In genomic region chr1:153659656-153660055, GRCh38 we compare ENCODE assay signal across 8 cellular contexts. TPM values are rescaled to one million over a fixed set of nuclear protein-coding genes. Genes with fewer than 3 reads are reported as not detected.
A peak's percentile ranks its signal among the peaks of the same experiment; 100 is the strongest.
DNase-seq lines count a peak whose midpoint lies in the region; ATAC-seq and TF ChIP-seq lines count a peak whose summit lies in the region.

No MANE protein-coding gene starts in this region.

- H3K27me3 ChIP-seq in A673 (replicated peaks; ENCODE audit: insufficient read depth, low read depth, low read length, poor library complexity): no peaks in the 10 kb centered on the region
- H3K27me3 ChIP-seq in HL-60 (ENCODE audit: insufficient read depth, poor library complexity, severe bottlenecking): no peaks in the 10 kb centered on the region
- H3K27me3 ChIP-seq in mucosa of rectum (ENCODE audit: control insufficient read depth in 2 of 2, insufficient read depth in 2 of 2, low read length in 2 of 2): no peaks in the 10 kb centered on the region

- intact Hi-C loops in A673 (cut with micrococcal nuclease; ENCODE audit: unreplicated experiment): no loop called here

- peak overlapping the region; percentile 94 to 98 (median 97) for H3K4me3 Mint-ChIP-seq in brain

- peak overlapping the region; percentile 93 to 98 (median 96) for H3K27ac Mint-ChIP-seq in brain

- H3K27ac ChIP-seq in A673 (ENCODE audit: low read depth, low read length, poor library complexity, severe bottlenecking) (peak overlapping the region; percentile 79), HL-60 (replicated peaks) (no peak overlapping the region), mucosa of rectum (ENCODE audit: low read depth in 2 of 2, low read length in 2 of 2) (no peak overlapping the region)

- H3K27me3 Mint-ChIP-seq in brain: peaks cover 5% of the 10 kb centered on the region

- peak overlapping the region; percentile 67 for H3K4me3 ChIP-seq in A673 (ENCODE audit: low read depth, low read length, poor library complexity, severe bottlenecking)
- H3K4me3 ChIP-seq in HL-60 (replicated peaks; ENCODE audit: insufficient read depth, low read length): peak overlapping the region; percentile 86
- peak overlapping the region; percentile 92 to 94 for H3K4me3 ChIP-seq in mucosa of rectum (ENCODE audit: low read length in 2 of 2)

- CTCF ChIA-PET in A673 (lab: Charles Lee): no interaction called here

- H3K4me1 ChIP-seq in A673 (ENCODE audit: insufficient read depth, low read length, poor library complexity, severe bottlenecking): peaks cover 13% of the 10 kb centered on the region
- H3K4me1 ChIP-seq in mucosa of rectum (ENCODE audit: control insufficient read depth in 2 of 2, insufficient read depth in 2 of 2, low read length in 2 of 2): peaks cover 8 to 11% of the 10 kb centered on the region in 2 donors

- TF ChIP-seq CTCF in A673 (conservative IDR thresholded peaks at IDR 0.05; ENCODE audit: low read depth, low read length) (no peak), HL-60 (IDR thresholded peaks at IDR 0.05; ENCODE audit: insufficient read depth, low read length) (no peak), brain (conservative IDR thresholded peaks at IDR 0.05) (no peak)

- H3K9me3 Mint-ChIP-seq in brain: no peaks in the 10 kb centered on the region

- H3K9me3 ChIP-seq in A673 (ENCODE audit: low read depth, low read length, poor library complexity, severe bottlenecking) (no peaks in the 10 kb centered on the region), mucosa of rectum (ENCODE audit: control insufficient read depth in 2 of 2, low read length in 2 of 2) (no peaks in the 10 kb centered on the region)

- H3K36me3 Mint-ChIP-seq in brain: peaks cover 28% of the 10 kb centered on the region

- POLR2A ChIA-PET in A673 (lab: Charles Lee; ENCODE audit: low non-redundant PET): interaction anchor here (0.6 kb wide), 1 partner anchor 514 kb away, joined by 10 read pairs; no protein-coding TSS in a partner anchor

- H3K4me1 Mint-ChIP-seq in brain: peaks cover 26% of the 10 kb centered on the region

- BruUV-seq in A673 (replicated peaks; lab: Mats Ljungman, UMichigan): no TSS peak

- H3K36me3 ChIP-seq in A673 (ENCODE audit: insufficient read depth, low read length, poor library complexity, severe bottlenecking) (peaks cover 39% of the 10 kb centered on the region), mucosa of rectum (ENCODE audit: control insufficient read depth in 2 of 2, insufficient read depth in 2 of 2, low read length in 2 of 2) (peaks cover 36 to 37% of the 10 kb centered on the region in 2 donors)

- H3K9ac ChIP-seq in mucosa of rectum (ENCODE audit: low read depth in 1 of 2, low read length in 2 of 2): peak overlapping the region in 1 of 2 donors; percentile 89

- no peak for DNase-seq in A673 (ENCODE audit: low spot score)
- no peak for DNase-seq in HL-60 (ENCODE audit: low read depth in 1 of 2, low spot score in 1 of 2)
- no peak for DNase-seq in hypothalamus (lab: John Stamatoyannopoulos, UW)
- DNase-seq in HuH-7 (ENCODE audit: low spot score): no peak
- no peak for DNase-seq in stimulated activated CD4-positive, alpha-beta T cell treated with anti-CD3 and anti-CD28 coated beads, Interleukin-4, amount 100 ng/mL, for 1 hour

- ATAC-seq in GM19452 (IDR thresholded peaks at IDR 0.05; ENCODE audit: unreplicated experiment): no peak

RNA-seq across cellular contexts. Expression of gene SNAPIN, which starts 1.2 kb away (rescaled TPM):
- total RNA-seq in A673 (2021): 47.4 and 55.9 TPM in 2 replicates
- polyA plus RNA-seq in brain (ENCODE audit: insufficient read depth, low read depth, low replicate concordance): 72.3 TPM

RNA-seq across cellular contexts. Expression of gene ILF2, which starts 11.1 kb away (rescaled TPM):
- total RNA-seq in A673 (2021): 391 and 420 TPM in 2 replicates
- polyA plus RNA-seq in brain (ENCODE audit: insufficient read depth, low read depth, low replicate concordance): 373 TPM

RNA-seq across cellular contexts. Expression of gene NPR1, which starts 18.8 kb away (rescaled TPM):
- total RNA-seq in A673 (2021): 0.87 and 1.1 TPM in 2 replicates
- 1.8 TPM for polyA plus RNA-seq in brain (ENCODE audit: insufficient read depth, low read depth, low replicate concordance)

RNA-seq across cellular contexts. Expression of gene CHTOP, which starts 25.8 kb away (rescaled TPM):
- 99.8 and 101 TPM in 2 replicates for total RNA-seq in A673 (2021)
- 85.1 TPM for polyA plus RNA-seq in brain (ENCODE audit: insufficient read depth, low read depth, low replicate concordance)

RNA-seq across cellular contexts. Expression of gene S100A1, which starts 31.4 kb away (rescaled TPM):
- total RNA-seq in A673 (2021): 0.72 TPM in 1 of 2 replicates, not detected in the other
- 570 TPM for polyA plus RNA-seq in brain (ENCODE audit: insufficient read depth, low read depth, low replicate concordance)
